ENCODE assay signal across 16 cellular contexts in the genomic region with DNA sequence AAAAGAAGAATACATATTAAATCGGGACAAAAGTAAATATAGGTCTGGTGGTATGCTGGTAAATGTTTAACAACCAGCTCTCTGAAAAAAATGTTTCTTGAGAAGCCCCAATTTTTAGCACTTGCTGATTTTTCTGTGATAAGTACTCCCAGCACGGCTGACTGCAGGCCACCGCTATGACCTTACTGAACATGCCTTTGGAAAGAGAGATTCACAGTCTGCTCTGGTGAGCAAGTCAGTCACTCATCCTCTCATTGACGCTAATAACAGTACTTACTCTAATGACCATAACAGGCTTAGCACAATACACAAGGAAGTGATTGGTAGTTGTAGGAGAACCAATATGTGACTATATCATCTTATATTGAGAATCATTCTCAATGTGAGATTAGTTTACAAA.
DNase-seq lines count a peak whose midpoint lies in the region; ATAC-seq and TF ChIP-seq lines count a peak whose summit lies in the region.
"Had no signal": no experiment of that assay in that cellular context is flagged by ENCODE, and none has a peak within 500 bp of the region (broad histone marks: within the 10 kb centered on the region; RNA-seq: fewer than 3 reads in every experiment).

No MANE protein-coding gene starts in this region.

- H3K27me3 ChIP-seq in right atrium auricular region (no peaks in the 10 kb centered on the region), heart right ventricle (no peaks in the 10 kb centered on the region), Karpas-422 (ENCODE audit: low read length) (no peaks in the 10 kb centered on the region)
- H3K27me3 ChIP-seq: BE2C had no signal

- H3K4me1 ChIP-seq in right atrium auricular region (peaks cover 0 to 5% of the 10 kb centered on the region in 2 donors), heart right ventricle (peaks cover 0 to 12% (median 0%) of the 10 kb centered on the region in 9 donors), Karpas-422 (ENCODE audit: low read length) (no peaks in the 10 kb centered on the region)
- H3K4me1 ChIP-seq: A549, BE2C had no signal

- H3K36me3 ChIP-seq in right atrium auricular region = no peaks in the 10 kb centered on the region
- H3K36me3 ChIP-seq in heart right ventricle = no peaks in the 10 kb centered on the region
- no peaks in the 10 kb centered on the region for H3K36me3 ChIP-seq in Karpas-422 (ENCODE audit: insufficient read depth, low read length)
- H3K36me3 ChIP-seq: BE2C had no signal

- H2AFZ ChIP-seq in Karpas-422 (ENCODE audit: low read length) = no peak overlapping the region

- H3K4me2 ChIP-seq in Karpas-422 (ENCODE audit: low read depth, low read length, poor library complexity, severe bottlenecking) = no peak overlapping the region
- H3K4me2 ChIP-seq: A549 had no signal

- intact Hi-C loops in Right ventricle myocardium superior (cut with DNase I) = no loop called here
- intact Hi-C loops in heart right ventricle (cut with DNase I) = loop anchor here in 1 of 10 donors (10.0 kb wide), 1 partner anchor 102 kb away; the partner anchor contains the start of gene BLTP1

- no peaks in the 10 kb centered on the region for H3K9me2 ChIP-seq in Karpas-422 (replicated peaks; ENCODE audit: insufficient read depth, low read length)

- no peak overlapping the region for H3K9ac ChIP-seq in Karpas-422 (ENCODE audit: low read length)

- H3K4me3 ChIP-seq in right atrium auricular region (no peak overlapping the region), heart right ventricle (no peak overlapping the region), Karpas-422 (ENCODE audit: low read length) (no peak overlapping the region)
- H3K4me3 ChIP-seq: A549 had no signal

- 26 to 35% methylated on average over 4 of the region's 4 CpGs for WGBS in heart right ventricle, 2 donors

- no peaks in the 10 kb centered on the region for H3K9me3 ChIP-seq in right atrium auricular region
- peaks cover 0 to 10% (median 0%) of the 10 kb centered on the region in 11 donors for H3K9me3 ChIP-seq in heart right ventricle
- no peaks in the 10 kb centered on the region for H3K9me3 ChIP-seq in Karpas-422 (ENCODE audit: low read length)
- H3K9me3 ChIP-seq: A549, BE2C had no signal

- no peak for TF ChIP-seq CTCF in right atrium auricular region (IDR thresholded peaks at IDR 0.05)
- no peak for TF ChIP-seq CTCF in heart right ventricle (IDR thresholded peaks at IDR 0.05)

- H3K79me2 ChIP-seq in Karpas-422 (ENCODE audit: low read length) = no peaks in the 10 kb centered on the region

- no peaks in the 10 kb centered on the region for H4K20me1 ChIP-seq in Karpas-422 (ENCODE audit: insufficient read depth, low read depth, low read length)

- DNase-seq in Right ventricle myocardium superior (no peak), right atrium auricular region (ENCODE audit: low spot score) (no peak), heart right ventricle (no peak), kidney tubule cell (ENCODE audit: low spot score) (peak; percentile 11), Karpas-422 (no peak), NCI-H128 (lab: John Stamatoyannopoulos, UW; ENCODE audit: unreplicated experiment) (no peak), NCI-H187 treated with DMSO at 0.1 percent for 48 hours (lab: John Stamatoyannopoulos, UW) (no peak)
- DNase-seq: BE2C; CD4-positive, alpha-beta memory T cell; DMS153; DND-41; GDM1; GOT3; H9 had no signal

- peak overlapping the region in 1 of 2 donors; percentile 74 for H3K27ac ChIP-seq in right atrium auricular region
- H3K27ac ChIP-seq in heart right ventricle = peak overlapping the region in 1 of 10 donors; percentile 31
- H3K27ac ChIP-seq in Karpas-422 (ENCODE audit: low read length) = no peak overlapping the region
- H3K27ac ChIP-seq: A549, C4-2B had no signal

- ATAC-seq in Right ventricle myocardium superior (ENCODE audit: poor library complexity) (peak; percentile 83), heart right ventricle (peak; percentile 71 to 92 (median 81))
- ATAC-seq: A549 had no signal
